In the genomic region with DNA sequence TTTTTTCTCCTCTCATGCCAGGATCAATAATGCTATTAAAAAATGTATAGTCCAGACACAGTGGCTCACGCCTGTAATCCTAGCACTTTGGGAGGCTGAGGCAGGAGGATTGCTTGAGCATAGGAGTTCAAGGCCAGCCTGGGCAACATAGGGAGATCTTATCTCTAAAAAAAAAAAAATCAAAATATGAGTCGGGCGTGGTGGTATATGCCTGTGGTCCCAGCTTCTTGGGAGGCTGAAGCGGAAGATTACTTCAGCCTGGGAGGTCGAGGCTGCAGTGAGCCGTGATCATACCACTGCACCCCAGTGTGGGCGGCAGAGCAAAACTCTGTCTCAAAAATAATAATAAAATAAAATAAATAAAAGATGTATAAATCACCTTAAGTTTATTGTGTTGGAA, we compare ENCODE assay signal across 18 cellular contexts.
DNase-seq lines count a peak whose midpoint lies in the region; ATAC-seq, FAIRE-seq and TF ChIP-seq lines count a peak whose summit lies in the region.
"Had no signal": no experiment of that assay in that cellular context is flagged by ENCODE, and none has a peak within 500 bp of the region (broad histone marks: within the 10 kb centered on the region; RNA-seq: fewer than 3 reads in every experiment).

No MANE protein-coding gene starts in this region.

- H3K79me2 ChIP-seq in keratinocyte (ENCODE audit: control insufficient read depth, insufficient read depth, low read length) (peaks cover 28% of the 10 kb centered on the region), trophoblast cell (ENCODE audit: control insufficient read depth, insufficient read depth, low read length, poor library complexity) (no peaks in the 10 kb centered on the region)

- no peak for FAIRE-seq in keratinocyte (lab: Jason Lieb, UNC)

- H4K91ac ChIP-seq in trophoblast cell (ENCODE audit: low read depth, low read length), result no peak overlapping the region

- no peak overlapping the region for H3K23ac ChIP-seq in trophoblast cell (ENCODE audit: low read length)

- no peak overlapping the region for H2BK120ac ChIP-seq in trophoblast cell (ENCODE audit: insufficient read depth, low read length, poor library complexity)

- H3K4me2 ChIP-seq in keratinocyte (ENCODE audit: control insufficient read depth, extremely low read depth, insufficient read depth, low read depth, low read length), result peak overlapping the region; percentile 88
- H3K4me2 ChIP-seq in trophoblast cell (ENCODE audit: low read length), result no peak overlapping the region

- dilution Hi-C loops in keratinocyte (cut with MboI; ENCODE audit: extremely low pct_ligation_motif_present, low sequenced_read_pairs), result no loop called here

- H3K9me3 ChIP-seq in ascending aorta (no peaks in the 10 kb centered on the region), keratinocyte (ENCODE audit: control insufficient read depth, low read depth, low read length) (no peaks in the 10 kb centered on the region), subcutaneous abdominal adipose tissue (ENCODE audit: control insufficient read depth in 5 of 5, low read length in 5 of 5) (no peaks in the 10 kb centered on the region), trophoblast cell (ENCODE audit: insufficient read depth, low read depth, low read length) (no peaks in the 10 kb centered on the region)
- H3K9me3 ChIP-seq: vagina had no signal

- WGBS in trophoblast cell (ENCODE audit: extremely low coverage, insufficient coverage, insufficient read length), result no CpG with 5 or more reads among the region's 7 CpGs

- intact Hi-C loops in ascending aorta (cut with DNase I), result no loop called here

- peak overlapping the region; percentile 80 for H3K4me3 Mint-ChIP-seq in HFFc6
- H3K4me3 Mint-ChIP-seq: activated CD8-positive, alpha-beta memory T cell treated with anti-CD3 and anti-CD28 coated beads, Interleukin-2, amount 10 ng/mL, durations not matched to agents 7 days and 5 days; activated T-helper 17 cell treated with anti-CD3 and anti-CD28 coated beads, Interleukin-2, amount 50 U/mL, for 72 hours; effector memory CD8-positive, alpha-beta T cell had no signal

- H3K4me3 ChIP-seq in ascending aorta, result no peak overlapping the region
- H3K4me3 ChIP-seq in keratinocyte (ENCODE audit: control insufficient read depth in 2 of 3, extremely low read depth in 1 of 3, insufficient read depth in 2 of 3, low read depth in 1 of 3, low read length in 3 of 3), result no peak overlapping the region
- no peak overlapping the region for H3K4me3 ChIP-seq in subcutaneous abdominal adipose tissue (ENCODE audit: low read depth in 1 of 5, low read length in 5 of 5)
- H3K4me3 ChIP-seq in trophoblast cell (ENCODE audit: low read depth, low read length), result no peak overlapping the region
- H3K4me3 ChIP-seq: vagina had no signal

- no peak overlapping the region for H2BK12ac ChIP-seq in trophoblast cell (ENCODE audit: low read length)

- H3K79me1 ChIP-seq in trophoblast cell (ENCODE audit: low read length), result peaks cover 9% of the 10 kb centered on the region

- H4K20me1 ChIP-seq in keratinocyte (ENCODE audit: control insufficient read depth, extremely low read depth, insufficient read depth, low read length), result no peaks in the 10 kb centered on the region

- no peaks in the 10 kb centered on the region for H3K27me3 ChIP-seq in ascending aorta
- H3K27me3 ChIP-seq in keratinocyte (ENCODE audit: control insufficient read depth, extremely low read depth, insufficient read depth, low read length), result no peaks in the 10 kb centered on the region
- H3K27me3 ChIP-seq in subcutaneous abdominal adipose tissue (ENCODE audit: control insufficient read depth in 5 of 5, insufficient read depth in 4 of 5, low read length in 5 of 5), result no peaks in the 10 kb centered on the region
- H3K27me3 ChIP-seq in trophoblast cell (ENCODE audit: insufficient read depth, low read length), result no peaks in the 10 kb centered on the region
- H3K27me3 ChIP-seq: vagina had no signal

- H3K27me3 Mint-ChIP-seq in HFFc6 (ENCODE audit: insufficient read depth), result no peaks in the 10 kb centered on the region

- no peak overlapping the region for H2BK5ac ChIP-seq in trophoblast cell (ENCODE audit: low read depth, low read length, poor library complexity)

- H4K8ac ChIP-seq in trophoblast cell (ENCODE audit: low read depth, low read length), result no peak overlapping the region

- peaks cover 3 to 58% of the 10 kb centered on the region in 2 donors for H3K4me1 ChIP-seq in ascending aorta
- H3K4me1 ChIP-seq in keratinocyte (ENCODE audit: control insufficient read depth, extremely low read depth, insufficient read depth, low read length), result peaks cover 96% of the 10 kb centered on the region
- peaks cover 5 to 57% (median 33%) of the 10 kb centered on the region in 5 donors for H3K4me1 ChIP-seq in subcutaneous abdominal adipose tissue (ENCODE audit: control insufficient read depth in 5 of 5, insufficient read depth in 5 of 5, low read length in 5 of 5)
- peaks cover 18 to 27% of the 10 kb centered on the region in 2 experiments for H3K4me1 ChIP-seq in trophoblast cell (ENCODE audit: control insufficient read depth in 1 of 2, insufficient read depth in 2 of 2, low read length in 2 of 2)

- DNase-seq in HFFc6, result no peak
- no peak for DNase-seq in ascending aorta (ENCODE audit: low spot score in 2 of 2)
- DNase-seq in keratinocyte (ENCODE audit: low read depth, low spot score), result no peak
- DNase-seq in A172 (ENCODE audit: low spot score), result no peak
- no peak for DNase-seq in NCI-H526 (lab: John Stamatoyannopoulos, UW)
- DNase-seq in trophoblast cell, result no peak
- DNase-seq: cerebellar nuclear complex; effector memory CD8-positive, alpha-beta T cell; NCI-H2081 treated with DMSO at 0.1 percent for 48 hours; NCI-H524 treated with DMSO at 0.1 percent for 48 hours; retina; stimulated activated naive CD8-positive, alpha-beta T cell treated with anti-CD3 and anti-CD28 coated beads, Interleukin-15, Interleukin-2, amounts not matched to agents 100 U/mL and 50 U/mL, for 24 hours had no signal

- H3K36me3 Mint-ChIP-seq in HFFc6 (ENCODE audit: low read depth), result peaks cover 9% of the 10 kb centered on the region
- H3K36me3 Mint-ChIP-seq: activated CD8-positive, alpha-beta memory T cell treated with anti-CD3 and anti-CD28 coated beads, Interleukin-2, amount 10 ng/mL, durations not matched to agents 7 days and 5 days had no signal

- no peak overlapping the region for H2AK5ac ChIP-seq in trophoblast cell (ENCODE audit: low read length)

- no peaks in the 10 kb centered on the region for H3K9me1 ChIP-seq in keratinocyte (ENCODE audit: control insufficient read depth, extremely low read depth, insufficient read depth, low read length)

- TF ChIP-seq CTCF in HFFc6 (IDR thresholded peaks at IDR 0.05) (no peak), ascending aorta (IDR thresholded peaks at IDR 0.05) (no peak), keratinocyte (optimal IDR thresholded peaks at IDR 0.05 in 1 of 3, IDR thresholded peaks at IDR 0.05 in 1 of 3, conservative IDR thresholded peaks at IDR 0.05 in 1 of 3; ENCODE audit: extremely low read depth in 1 of 3, insufficient read depth in 2 of 3, low read length in 3 of 3) (no peak)

- H3K27ac Mint-ChIP-seq in HFFc6, result peak overlapping the region; percentile 97
- H3K27ac Mint-ChIP-seq: activated CD8-positive, alpha-beta memory T cell treated with anti-CD3 and anti-CD28 coated beads, Interleukin-2, amount 10 ng/mL, durations not matched to agents 7 days and 5 days; activated T-helper 17 cell treated with anti-CD3 and anti-CD28 coated beads, Interleukin-2, amount 50 U/mL, for 72 hours; effector memory CD8-positive, alpha-beta T cell had no signal

- H3K9me3 Mint-ChIP-seq in HFFc6, result no peaks in the 10 kb centered on the region
- H3K9me3 Mint-ChIP-seq: activated T-helper 17 cell treated with anti-CD3 and anti-CD28 coated beads, Interleukin-2, amount 50 U/mL, for 72 hours; effector memory CD8-positive, alpha-beta T cell had no signal

- H3K9ac ChIP-seq in keratinocyte (ENCODE audit: control insufficient read depth, extremely low read depth, insufficient read depth, low read length) (peak overlapping the region; percentile 82), subcutaneous abdominal adipose tissue (ENCODE audit: low read length in 5 of 5) (no peak overlapping the region), trophoblast cell (ENCODE audit: low read length) (no peak overlapping the region)

- H3K27ac ChIP-seq in ascending aorta (peak overlapping the region; percentile 47 to 93), keratinocyte (ENCODE audit: control insufficient read depth, insufficient read depth, low read length) (peak overlapping the region; percentile 97), subcutaneous abdominal adipose tissue (ENCODE audit: low read depth, low read length) (peak overlapping the region; percentile 84), trophoblast cell (ENCODE audit: low read depth, low read length) (no peak overlapping the region)
- H3K27ac ChIP-seq: HL-60 had no signal

- no peak overlapping the region for H3K18ac ChIP-seq in trophoblast cell (ENCODE audit: low read length)

- H2AFZ ChIP-seq in keratinocyte (ENCODE audit: control insufficient read depth, low read length) (no peak overlapping the region), trophoblast cell (ENCODE audit: insufficient read depth, low read length, poor library complexity) (no peak overlapping the region)

- H3K14ac ChIP-seq in trophoblast cell (ENCODE audit: low read length), result no peak overlapping the region

- H3K4ac ChIP-seq in trophoblast cell (ENCODE audit: low read depth, low read length), result no peak overlapping the region

- no peak overlapping the region for H4K12ac ChIP-seq in trophoblast cell (ENCODE audit: low read depth, low read length)

- ATAC-seq in HG03139 (IDR thresholded peaks at IDR 0.05; ENCODE audit: unreplicated experiment), result no peak
- ATAC-seq: activated CD8-positive, alpha-beta memory T cell treated with anti-CD3 and anti-CD28 coated beads, Interleukin-2, amount 10 ng/mL, durations not matched to agents 7 days and 5 days; effector memory CD8-positive, alpha-beta T cell; stimulated activated naive CD8-positive, alpha-beta T cell treated with anti-CD3 and anti-CD28 coated beads, Interleukin-15, Interleukin-2, amounts not matched to agents 100 U/mL and 50 U/mL, for 24 hours had no signal

- H3K4me1 Mint-ChIP-seq in HFFc6 (ENCODE audit: low read depth), result peaks cover 93% of the 10 kb centered on the region

- H3K36me3 ChIP-seq in ascending aorta, result no peaks in the 10 kb centered on the region
- no peaks in the 10 kb centered on the region for H3K36me3 ChIP-seq in keratinocyte (ENCODE audit: control insufficient read depth in 2 of 2, extremely low read depth in 1 of 2, insufficient read depth in 2 of 2, low read length in 2 of 2)
- H3K36me3 ChIP-seq in subcutaneous abdominal adipose tissue (ENCODE audit: control insufficient read depth in 5 of 5, insufficient read depth in 5 of 5, low read length in 5 of 5), result no peaks in the 10 kb centered on the region
- H3K36me3 ChIP-seq in trophoblast cell (ENCODE audit: control insufficient read depth in 1 of 2, insufficient read depth in 2 of 2, low read length in 2 of 2), result peaks cover 2% of the 10 kb centered on the region in 2 experiments
- H3K36me3 ChIP-seq: vagina had no signal
